2 cellular contexts compared by ENCODE assay signal in the genomic region with DNA sequence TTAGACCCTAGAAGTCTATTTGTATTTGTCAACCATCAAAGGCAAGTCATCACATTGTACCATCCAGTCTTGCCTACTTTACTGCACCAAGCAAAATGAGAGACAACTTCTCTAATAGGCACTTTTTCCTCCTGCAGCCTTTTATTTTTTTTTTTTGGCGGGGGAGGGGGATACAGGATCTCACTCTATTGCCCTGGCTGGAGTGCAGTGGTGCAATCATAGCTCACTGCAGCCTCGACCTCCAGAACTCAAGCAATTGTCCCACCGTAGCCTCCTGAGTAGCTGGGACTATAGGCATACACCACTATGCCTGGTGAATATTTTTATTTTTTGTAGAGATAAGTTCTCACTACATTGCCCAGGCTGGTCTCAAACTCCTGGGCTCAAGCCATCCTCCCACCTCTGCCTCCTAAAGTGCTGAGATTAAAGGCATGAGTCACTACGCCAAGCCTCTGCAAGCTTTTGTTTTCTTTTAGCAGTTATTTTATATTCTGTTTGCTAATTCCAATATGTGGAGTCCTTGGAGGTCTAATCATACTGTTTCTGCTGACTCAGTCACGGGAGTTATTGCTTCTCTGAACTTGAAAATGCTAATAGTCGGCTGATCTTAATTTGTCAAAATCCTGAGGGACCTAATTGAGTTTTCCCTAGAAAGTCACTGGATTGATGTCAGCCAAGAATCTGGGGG.
TF ChIP-seq lines count a peak whose summit lies in the region.

No MANE protein-coding gene starts in this region.

TF ChIP-seq in SK-N-SH, 30 proteins besides CTCF, POLR2A, EP300 and RAD21:
- TF ChIP-seq, protein P1, sequence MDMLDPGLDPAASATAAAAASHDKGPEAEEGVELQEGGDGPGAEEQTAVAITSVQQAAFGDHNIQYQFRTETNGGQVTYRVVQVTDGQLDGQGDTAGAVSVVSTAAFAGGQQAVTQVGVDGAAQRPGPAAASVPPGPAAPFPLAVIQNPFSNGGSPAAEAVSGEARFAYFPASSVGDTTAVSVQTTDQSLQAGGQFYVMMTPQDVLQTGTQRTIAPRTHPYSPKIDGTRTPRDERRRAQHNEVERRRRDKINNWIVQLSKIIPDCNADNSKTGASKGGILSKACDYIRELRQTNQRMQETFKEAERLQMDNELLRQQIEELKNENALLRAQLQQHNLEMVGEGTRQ (IDR thresholded peaks at IDR 0.05; ENCODE audit: borderline replicate concordance, low read depth, low read length), result no peak
- TF ChIP-seq, protein P2, sequence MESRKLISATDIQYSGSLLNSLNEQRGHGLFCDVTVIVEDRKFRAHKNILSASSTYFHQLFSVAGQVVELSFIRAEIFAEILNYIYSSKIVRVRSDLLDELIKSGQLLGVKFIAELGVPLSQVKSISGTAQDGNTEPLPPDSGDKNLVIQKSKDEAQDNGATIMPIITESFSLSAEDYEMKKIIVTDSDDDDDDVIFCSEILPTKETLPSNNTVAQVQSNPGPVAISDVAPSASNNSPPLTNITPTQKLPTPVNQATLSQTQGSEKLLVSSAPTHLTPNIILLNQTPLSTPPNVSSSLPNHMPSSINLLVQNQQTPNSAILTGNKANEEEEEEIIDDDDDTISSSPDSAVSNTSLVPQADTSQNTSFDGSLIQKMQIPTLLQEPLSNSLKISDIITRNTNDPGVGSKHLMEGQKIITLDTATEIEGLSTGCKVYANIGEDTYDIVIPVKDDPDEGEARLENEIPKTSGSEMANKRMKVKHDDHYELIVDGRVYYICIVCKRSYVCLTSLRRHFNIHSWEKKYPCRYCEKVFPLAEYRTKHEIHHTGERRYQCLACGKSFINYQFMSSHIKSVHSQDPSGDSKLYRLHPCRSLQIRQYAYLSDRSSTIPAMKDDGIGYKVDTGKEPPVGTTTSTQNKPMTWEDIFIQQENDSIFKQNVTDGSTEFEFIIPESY (IDR thresholded peaks at IDR 0.05; ENCODE audit: borderline replicate concordance, low read depth), result no peak
- TF ChIP-seq, protein P3, sequence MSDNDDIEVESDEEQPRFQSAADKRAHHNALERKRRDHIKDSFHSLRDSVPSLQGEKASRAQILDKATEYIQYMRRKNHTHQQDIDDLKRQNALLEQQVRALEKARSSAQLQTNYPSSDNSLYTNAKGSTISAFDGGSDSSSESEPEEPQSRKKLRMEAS (IDR thresholded peaks at IDR 0.05; ENCODE audit: low read depth), result no peak

TF ChIP-seq in SK-N-SH treated with all-trans-retinoic acid at 6 μM for 48 hours, 23 proteins besides CTCF, POLR2A, EP300 and RAD21:
- TF ChIP-seq ZNF565 (CRISPR knock-in tag; conservative IDR thresholded peaks at IDR 0.05; ENCODE audit: low read depth), result no peak
- no peak for TF ChIP-seq TCF4 (CRISPR knock-in tag; IDR thresholded peaks at IDR 0.05; ENCODE audit: borderline replicate concordance)
- TF ChIP-seq, protein P4, sequence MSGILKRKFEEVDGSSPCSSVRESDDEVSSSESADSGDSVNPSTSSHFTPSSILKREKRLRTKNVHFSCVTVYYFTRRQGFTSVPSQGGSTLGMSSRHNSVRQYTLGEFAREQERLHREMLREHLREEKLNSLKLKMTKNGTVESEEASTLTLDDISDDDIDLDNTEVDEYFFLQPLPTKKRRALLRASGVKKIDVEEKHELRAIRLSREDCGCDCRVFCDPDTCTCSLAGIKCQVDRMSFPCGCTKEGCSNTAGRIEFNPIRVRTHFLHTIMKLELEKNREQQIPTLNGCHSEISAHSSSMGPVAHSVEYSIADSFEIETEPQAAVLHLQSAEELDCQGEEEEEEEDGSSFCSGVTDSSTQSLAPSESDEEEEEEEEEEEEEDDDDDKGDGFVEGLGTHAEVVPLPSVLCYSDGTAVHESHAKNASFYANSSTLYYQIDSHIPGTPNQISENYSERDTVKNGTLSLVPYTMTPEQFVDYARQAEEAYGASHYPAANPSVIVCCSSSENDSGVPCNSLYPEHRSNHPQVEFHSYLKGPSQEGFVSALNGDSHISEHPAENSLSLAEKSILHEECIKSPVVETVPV (CRISPR knock-in tag; IDR thresholded peaks at IDR 0.05), result no peak
- TF ChIP-seq RARB (CRISPR knock-in tag; IDR thresholded peaks at IDR 0.05), result no peak
- TF ChIP-seq, protein P5, sequence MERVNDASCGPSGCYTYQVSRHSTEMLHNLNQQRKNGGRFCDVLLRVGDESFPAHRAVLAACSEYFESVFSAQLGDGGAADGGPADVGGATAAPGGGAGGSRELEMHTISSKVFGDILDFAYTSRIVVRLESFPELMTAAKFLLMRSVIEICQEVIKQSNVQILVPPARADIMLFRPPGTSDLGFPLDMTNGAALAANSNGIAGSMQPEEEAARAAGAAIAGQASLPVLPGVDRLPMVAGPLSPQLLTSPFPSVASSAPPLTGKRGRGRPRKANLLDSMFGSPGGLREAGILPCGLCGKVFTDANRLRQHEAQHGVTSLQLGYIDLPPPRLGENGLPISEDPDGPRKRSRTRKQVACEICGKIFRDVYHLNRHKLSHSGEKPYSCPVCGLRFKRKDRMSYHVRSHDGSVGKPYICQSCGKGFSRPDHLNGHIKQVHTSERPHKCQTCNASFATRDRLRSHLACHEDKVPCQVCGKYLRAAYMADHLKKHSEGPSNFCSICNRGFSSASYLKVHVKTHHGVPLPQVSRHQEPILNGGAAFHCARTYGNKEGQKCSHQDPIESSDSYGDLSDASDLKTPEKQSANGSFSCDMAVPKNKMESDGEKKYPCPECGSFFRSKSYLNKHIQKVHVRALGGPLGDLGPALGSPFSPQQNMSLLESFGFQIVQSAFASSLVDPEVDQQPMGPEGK (CRISPR knock-in tag; IDR thresholded peaks at IDR 0.05; ENCODE audit: borderline replicate concordance), result no peak
- no peak for TF ChIP-seq ESRRG (CRISPR knock-in tag; IDR thresholded peaks at IDR 0.05)
- no peak for TF ChIP-seq CSDC2 (CRISPR knock-in tag; IDR thresholded peaks at IDR 0.05)
- TF ChIP-seq BACH2 (CRISPR knock-in tag; IDR thresholded peaks at IDR 0.05; ENCODE audit: borderline replicate concordance), result no peak
- TF ChIP-seq ARNTL (CRISPR knock-in tag; IDR thresholded peaks at IDR 0.05; ENCODE audit: borderline replicate concordance, low read depth), result no peak
- TF ChIP-seq SNAI2 (CRISPR knock-in tag; IDR thresholded peaks at IDR 0.05), result no peak
- TF ChIP-seq, protein P6, sequence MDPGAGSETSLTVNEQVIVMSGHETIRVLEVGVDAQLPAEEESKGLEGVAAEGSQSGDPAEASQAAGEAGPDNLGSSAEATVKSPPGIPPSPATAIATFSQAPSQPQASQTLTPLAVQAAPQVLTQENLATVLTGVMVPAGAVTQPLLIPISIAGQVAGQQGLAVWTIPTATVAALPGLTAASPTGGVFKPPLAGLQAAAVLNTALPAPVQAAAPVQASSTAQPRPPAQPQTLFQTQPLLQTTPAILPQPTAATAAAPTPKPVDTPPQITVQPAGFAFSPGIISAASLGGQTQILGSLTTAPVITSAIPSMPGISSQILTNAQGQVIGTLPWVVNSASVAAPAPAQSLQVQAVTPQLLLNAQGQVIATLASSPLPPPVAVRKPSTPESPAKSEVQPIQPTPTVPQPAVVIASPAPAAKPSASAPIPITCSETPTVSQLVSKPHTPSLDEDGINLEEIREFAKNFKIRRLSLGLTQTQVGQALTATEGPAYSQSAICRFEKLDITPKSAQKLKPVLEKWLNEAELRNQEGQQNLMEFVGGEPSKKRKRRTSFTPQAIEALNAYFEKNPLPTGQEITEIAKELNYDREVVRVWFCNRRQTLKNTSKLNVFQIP (CRISPR knock-in tag; IDR thresholded peaks at IDR 0.05; ENCODE audit: borderline replicate concordance, low read depth), result no peak
- TF ChIP-seq, protein P7, sequence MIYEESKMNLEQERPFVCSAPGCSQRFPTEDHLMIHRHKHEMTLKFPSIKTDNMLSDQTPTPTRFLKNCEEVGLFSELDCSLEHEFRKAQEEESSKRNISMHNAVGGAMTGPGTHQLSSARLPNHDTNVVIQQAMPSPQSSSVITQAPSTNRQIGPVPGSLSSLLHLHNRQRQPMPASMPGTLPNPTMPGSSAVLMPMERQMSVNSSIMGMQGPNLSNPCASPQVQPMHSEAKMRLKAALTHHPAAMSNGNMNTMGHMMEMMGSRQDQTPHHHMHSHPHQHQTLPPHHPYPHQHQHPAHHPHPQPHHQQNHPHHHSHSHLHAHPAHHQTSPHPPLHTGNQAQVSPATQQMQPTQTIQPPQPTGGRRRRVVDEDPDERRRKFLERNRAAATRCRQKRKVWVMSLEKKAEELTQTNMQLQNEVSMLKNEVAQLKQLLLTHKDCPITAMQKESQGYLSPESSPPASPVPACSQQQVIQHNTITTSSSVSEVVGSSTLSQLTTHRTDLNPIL (CRISPR knock-in tag; IDR thresholded peaks at IDR 0.05; ENCODE audit: low read depth), result no peak
- TF ChIP-seq GLIS3 (CRISPR knock-in tag; IDR thresholded peaks at IDR 0.05), result no peak
- TF ChIP-seq ZFP3 (CRISPR knock-in tag; IDR thresholded peaks at IDR 0.05), result no peak
